In genomic region chr1:6409733-6410132, GRCh38 we compare ENCODE assay signal across 34 cellular contexts. TPM values are rescaled to one million over a fixed set of nuclear protein-coding genes. Genes with fewer than 3 reads are reported as not detected.
"Had no signal": no experiment of that assay in that cellular context is flagged by ENCODE, and none has a peak within 500 bp of the region (broad histone marks: within the 10 kb centered on the region; RNA-seq: fewer than 3 reads in every experiment).

No MANE protein-coding gene starts in this region.

- FAIRE-seq: astrocyte, bronchial epithelial cell had no signal

- ATAC-seq: activated naive CD4-positive, alpha-beta T cell treated with anti-CD3 and anti-CD28 coated beads, Interleukin-2, amount 50 U/mL, for 72 hours; activated naive CD8-positive, alpha-beta T cell treated with anti-CD3 and anti-CD28 coated beads, Interleukin-2, amount 50 U/mL, for 24 hours; activated T-cell treated with anti-CD3 and anti-CD28 coated beads, Interleukin-2, amount 50 U/mL, for 4 hours; activated T-cell treated with anti-CD3 and anti-CD28 coated beads, Interleukin-2, amount 50 U/mL, for 72 hours; activated T-helper 17 cell treated with anti-CD3 and anti-CD28 coated beads, Interleukin-2, amount 50 U/mL, for 72 hours; body of pancreas had no signal

- H3K36me3 ChIP-seq: adrenal gland, ascending aorta, brain microvascular endothelial cell, breast epithelium, cardiac muscle cell had no signal

- H3K27ac ChIP-seq: adrenal gland, ascending aorta, body of pancreas, brain microvascular endothelial cell, breast epithelium, cardiac muscle cell had no signal

- H3K4me3 ChIP-seq: adrenal gland, ascending aorta, body of pancreas, breast epithelium, cardiac muscle cell had no signal

- H3K9me3 ChIP-seq: adrenal gland, ascending aorta, body of pancreas, breast epithelium had no signal

- H3K4me1 ChIP-seq: adrenal gland, ascending aorta, breast epithelium had no signal

- DNase-seq: activated effector memory CD4-positive, alpha-beta T cell treated with anti-CD3 and anti-CD28 coated beads, Interleukin-2, amount 50 U/mL, for 16 hours; activated effector memory CD4-positive, alpha-beta T cell treated with Interleukin-2 at 50 U/mL for 16 hours; activated gamma-delta T cell; activated gamma-delta T cell treated with Interleukin-2 at 50 U/mL for 16 hours; activated naive CD4-positive, alpha-beta T cell; activated naive CD4-positive, alpha-beta T cell treated with anti-CD3 and anti-CD28 coated beads for 36 hours; activated naive CD4-positive, alpha-beta T cell treated with anti-CD3 and anti-CD28 coated beads, Interleukin-2, amount 10 ng/mL, durations not matched to agents 7 days and 5 days; activated naive CD4-positive, alpha-beta T cell treated with anti-CD3 and anti-CD28 coated beads, Interleukin-2, amount 50 U/mL, for 16 hours; activated naive CD4-positive, alpha-beta T cell treated with Interleukin-2 at 50 U/mL for 16 hours; activated naive CD8-positive, alpha-beta T cell treated with anti-CD3 and anti-CD28 coated beads for 36 hours; activated naive CD8-positive, alpha-beta T cell treated with anti-CD3 and anti-CD28 coated beads, Interleukin-2, amount 10 ng/mL, durations not matched to agents 7 days and 5 days; activated naive CD8-positive, alpha-beta T cell treated with anti-CD3 and anti-CD28 coated beads, Interleukin-2, amount 50 U/mL, for 24 hours; activated T-cell treated with anti-CD3 and anti-CD28 coated beads, Interleukin-2, amount 50 U/mL, for 24 hours; activated T-cell treated with anti-CD3 and anti-CD28 coated beads, Interleukin-2, amount 50 U/mL, for 4 hours; activated T-cell treated with anti-CD3 and anti-CD28 coated beads, Interleukin-2, amount 50 U/mL, for 48 hours; activated T-cell treated with anti-CD3 and anti-CD28 coated beads, Interleukin-2, amount 50 U/mL, for 72 hours; adrenal gland; amniotic stem cell; amygdala; anterior cingulate cortex; aorta; body of pancreas; brain microvascular endothelial cell; caudate nucleus; central memory CD4-positive, alpha-beta T cell; cerebellar nuclear complex had no signal

- H3K27me3 ChIP-seq: body of pancreas, brain microvascular endothelial cell had no signal

RNA-seq across cellular contexts. Expression of gene HES2, which starts 10.0 kb away (rescaled TPM):
- total RNA-seq: activated naive CD8-positive, alpha-beta T cell treated with anti-CD3 and anti-CD28 coated beads for 36 hours; activated T-cell treated with anti-CD3 and anti-CD28 coated beads, Interleukin-2, amount 50 U/mL, for 4 hours; ascending aorta; cardiac muscle cell; cardiac septum had no signal
- polyA plus RNA-seq: cardiac muscle cell had no signal
